ENCODE assay signal across 11 cellular contexts in genomic region chr5:112907166-112907611, GRCh38. TPM values are rescaled to one million over a fixed set of nuclear protein-coding genes. Genes with fewer than 3 reads are reported as not detected.
DNase-seq lines count a peak whose midpoint lies in the region; ATAC-seq and TF ChIP-seq lines count a peak whose summit lies in the region.
"Had no signal": no experiment of that assay in that cellular context is flagged by ENCODE, and none has a peak within 500 bp of the region (broad histone marks: within the 10 kb centered on the region; RNA-seq: fewer than 3 reads in every experiment).

No MANE protein-coding gene starts in this region.

- H3K27ac ChIP-seq in CD4-positive, CD25-positive, alpha-beta regulatory T cell (ENCODE audit: insufficient read depth, low read length, poor library complexity, severe bottlenecking), result no peak overlapping the region
- H3K27ac ChIP-seq in gastroesophageal sphincter (peak overlapping the region in 1 of 4 donors; percentile 19), hepatocyte (no peak overlapping the region)
- H3K27ac ChIP-seq: VCaP had no signal

- H3K9me3 Mint-ChIP-seq in CD4-positive, CD25-positive, alpha-beta regulatory T cell, result no peaks in the 10 kb centered on the region
- H3K9me3 Mint-ChIP-seq in T-cell (no peaks in the 10 kb centered on the region), memory B cell (no peaks in the 10 kb centered on the region)

- H4K20me1 ChIP-seq in hepatocyte (ENCODE audit: insufficient read depth, poor library complexity, severe bottlenecking), result peaks cover 11% of the 10 kb centered on the region

- no peak for TF ChIP-seq CTCF in gastroesophageal sphincter (IDR thresholded peaks at IDR 0.05)
- no peak for TF ChIP-seq CTCF in hepatocyte (IDR thresholded peaks at IDR 0.05; ENCODE audit: poor library complexity)

- H3K36me3 Mint-ChIP-seq in CD4-positive, CD25-positive, alpha-beta regulatory T cell, result peaks cover 34% of the 10 kb centered on the region
- H3K36me3 Mint-ChIP-seq in T-cell (peaks cover 33% of the 10 kb centered on the region), memory B cell (peaks cover 12% of the 10 kb centered on the region)

- 40 to 59% methylated on average over 2 to 4 of the region's 4 CpGs for WGBS in gastroesophageal sphincter (ENCODE audit: low coverage in 1 of 2), 2 donors
- WGBS in hepatocyte (ENCODE audit: low lambda C conversion rate, missing lambda C conversion rate), result 94% methylated on average over 4 of the region's 4 CpGs

- no peak for DNase-seq in CD4-positive, CD25-positive, alpha-beta regulatory T cell
- no peak for DNase-seq in T-cell
- no peak for DNase-seq in memory B cell (ENCODE audit: low spot score in 2 of 2)
- DNase-seq in stimulated activated CD4-positive, alpha-beta T cell treated with anti-CD3 and anti-CD28 coated beads, Interleukin-4, amount 100 ng/mL, for 1 hour, result no peak
- DNase-seq in hepatocyte (ENCODE audit: low spot score), result no peak
- DNase-seq: GF-D8, NCI-H226 had no signal

- TF ChIP-seq POLR2A in gastroesophageal sphincter (IDR thresholded peaks at IDR 0.05), result no peak

- H3K36me3 ChIP-seq in CD4-positive, CD25-positive, alpha-beta regulatory T cell (ENCODE audit: control insufficient read depth, insufficient read depth, low read length), result peaks cover 44% of the 10 kb centered on the region
- H3K36me3 ChIP-seq in gastroesophageal sphincter (peaks cover 0 to 34% of the 10 kb centered on the region in 2 donors), hepatocyte (replicated peaks; ENCODE audit: insufficient read depth, low read depth) (no peaks in the 10 kb centered on the region)

- H3K4me1 Mint-ChIP-seq in CD4-positive, CD25-positive, alpha-beta regulatory T cell, result peaks cover 18 to 49% (median 49%) of the 10 kb centered on the region in 4 donors
- H3K4me1 Mint-ChIP-seq in T-cell (peaks cover 23 to 47% (median 38%) of the 10 kb centered on the region in 3 donors), memory B cell (peaks cover 20% of the 10 kb centered on the region)

- H3K9me3 ChIP-seq in CD4-positive, CD25-positive, alpha-beta regulatory T cell (ENCODE audit: control insufficient read depth in 2 of 2, low read length in 2 of 2), result no peaks in the 10 kb centered on the region
- no peaks in the 10 kb centered on the region for H3K9me3 ChIP-seq in gastroesophageal sphincter
- H3K9me3 ChIP-seq in hepatocyte (ENCODE audit: low read depth), result no peaks in the 10 kb centered on the region

- POLR2A ChIA-PET in T-cell (lab: Charles Lee), result no interaction called here

- H2AFZ ChIP-seq in hepatocyte, result no peak overlapping the region

- no peak for ATAC-seq in CD4-positive, CD25-positive, alpha-beta regulatory T cell (ENCODE audit: low read depth in 2 of 2)
- peak; percentile 60 for ATAC-seq in GM21360 (IDR thresholded peaks at IDR 0.05; ENCODE audit: unreplicated experiment)
- no peak for ATAC-seq in T-cell (replicated peaks in 1 of 4)
- ATAC-seq in memory B cell (ENCODE audit: low read depth), result peak; percentile 47
- no peak for ATAC-seq in gastroesophageal sphincter
- no peak for ATAC-seq in HG03354 (IDR thresholded peaks at IDR 0.05; ENCODE audit: poor library complexity, severe bottlenecking, unreplicated experiment)

- no peaks in the 10 kb centered on the region for H3K9me2 ChIP-seq in hepatocyte (replicated peaks; ENCODE audit: insufficient read depth)

- TF ChIP-seq EP300 in gastroesophageal sphincter (IDR thresholded peaks at IDR 0.05), result no peak

- CTCF ChIA-PET in T-cell (lab: Charles Lee), result no interaction called here

- H3K4me2 ChIP-seq in hepatocyte, result no peak overlapping the region

- H3K27ac Mint-ChIP-seq in CD4-positive, CD25-positive, alpha-beta regulatory T cell, result peak overlapping the region; percentile 62 to 72 (median 70)
- H3K27ac Mint-ChIP-seq in T-cell (peak overlapping the region; percentile 13 to 62), memory B cell (peak overlapping the region; percentile 77)

- H3K27me3 ChIP-seq in CD4-positive, CD25-positive, alpha-beta regulatory T cell (ENCODE audit: control insufficient read depth, insufficient read depth, low read length), result no peaks in the 10 kb centered on the region
- H3K27me3 ChIP-seq in gastroesophageal sphincter (no peaks in the 10 kb centered on the region), hepatocyte (no peaks in the 10 kb centered on the region)

- H3K4me3 ChIP-seq in CD4-positive, CD25-positive, alpha-beta regulatory T cell (ENCODE audit: low read depth, low read length), result no peak overlapping the region
- H3K4me3 ChIP-seq in gastroesophageal sphincter (no peak overlapping the region), hepatocyte (no peak overlapping the region)

- H3K4me1 ChIP-seq in CD4-positive, CD25-positive, alpha-beta regulatory T cell (ENCODE audit: control insufficient read depth, insufficient read depth, low read length, poor library complexity, severe bottlenecking), result no peaks in the 10 kb centered on the region
- H3K4me1 ChIP-seq in gastroesophageal sphincter, result peaks cover 0 to 33% (median 0%) of the 10 kb centered on the region in 3 donors
- no peaks in the 10 kb centered on the region for H3K4me1 ChIP-seq in hepatocyte (ENCODE audit: insufficient read depth)

- H3K4me3 Mint-ChIP-seq in CD4-positive, CD25-positive, alpha-beta regulatory T cell, result no peak overlapping the region
- H3K4me3 Mint-ChIP-seq in T-cell (no peak overlapping the region), memory B cell (no peak overlapping the region)

- H3K27me3 Mint-ChIP-seq in CD4-positive, CD25-positive, alpha-beta regulatory T cell, result no peaks in the 10 kb centered on the region
- H3K27me3 Mint-ChIP-seq in T-cell (no peaks in the 10 kb centered on the region), memory B cell (no peaks in the 10 kb centered on the region)

- peaks cover 72% of the 10 kb centered on the region for H3K79me2 ChIP-seq in hepatocyte

RNA-seq across cellular contexts. Expression of gene REEP5, which starts 14.8 kb away (rescaled TPM):
- 45.6 TPM for total RNA-seq in CD4-positive, CD25-positive, alpha-beta regulatory T cell
- polyA plus RNA-seq in CD4-positive, CD25-positive, alpha-beta regulatory T cell, result 100 to 1,000 TPM in 1 of 4 donors, 10 to 100 TPM in 3; 76.7 to 170 (median 83.7) TPM
- total RNA-seq in T-cell (10 to 100 TPM; 23.0 to 71.1 (median 53.2) TPM), gastroesophageal sphincter (10 to 100 TPM; 59.6 to 81.7 (median 69.3) TPM), hepatocyte (57.3 and 63.6 TPM in 2 replicates)
- 199 and 208 TPM in 2 replicates for polyA plus RNA-seq in hepatocyte

RNA-seq across cellular contexts. Expression of gene SRP19, which starts 46.1 kb away (rescaled TPM):
- total RNA-seq in CD4-positive, CD25-positive, alpha-beta regulatory T cell, result 41.0 TPM
- 100 to 1,000 TPM; 171 to 215 (median 181) TPM for polyA plus RNA-seq in CD4-positive, CD25-positive, alpha-beta regulatory T cell
- total RNA-seq in T-cell (10 to 100 TPM; 34.6 to 44.9 (median 40.4) TPM), gastroesophageal sphincter (10 to 100 TPM; 36.5 to 96.8 (median 69.2) TPM), hepatocyte (123 and 152 TPM in 2 replicates)
- polyA plus RNA-seq in hepatocyte, result 131 and 151 TPM in 2 replicates

Comparison
In these comparisons a context has a peak if more than half of its experiments do, and no peak if none do; other contexts are left out.
1. ATAC-seq: peak in GM21360 (single experiment) and memory B cell (single experiment); none in CD4-positive, CD25-positive, alpha-beta regulatory T cell (0 of 2), T-cell (0 of 4), gastroesophageal sphincter (single experiment) and HG03354 (single experiment).
2. Peak in every context shown above with its lines, with median percentiles within 50 percentile points of each other: H3K27ac Mint-ChIP-seq.